In the genomic region with DNA sequence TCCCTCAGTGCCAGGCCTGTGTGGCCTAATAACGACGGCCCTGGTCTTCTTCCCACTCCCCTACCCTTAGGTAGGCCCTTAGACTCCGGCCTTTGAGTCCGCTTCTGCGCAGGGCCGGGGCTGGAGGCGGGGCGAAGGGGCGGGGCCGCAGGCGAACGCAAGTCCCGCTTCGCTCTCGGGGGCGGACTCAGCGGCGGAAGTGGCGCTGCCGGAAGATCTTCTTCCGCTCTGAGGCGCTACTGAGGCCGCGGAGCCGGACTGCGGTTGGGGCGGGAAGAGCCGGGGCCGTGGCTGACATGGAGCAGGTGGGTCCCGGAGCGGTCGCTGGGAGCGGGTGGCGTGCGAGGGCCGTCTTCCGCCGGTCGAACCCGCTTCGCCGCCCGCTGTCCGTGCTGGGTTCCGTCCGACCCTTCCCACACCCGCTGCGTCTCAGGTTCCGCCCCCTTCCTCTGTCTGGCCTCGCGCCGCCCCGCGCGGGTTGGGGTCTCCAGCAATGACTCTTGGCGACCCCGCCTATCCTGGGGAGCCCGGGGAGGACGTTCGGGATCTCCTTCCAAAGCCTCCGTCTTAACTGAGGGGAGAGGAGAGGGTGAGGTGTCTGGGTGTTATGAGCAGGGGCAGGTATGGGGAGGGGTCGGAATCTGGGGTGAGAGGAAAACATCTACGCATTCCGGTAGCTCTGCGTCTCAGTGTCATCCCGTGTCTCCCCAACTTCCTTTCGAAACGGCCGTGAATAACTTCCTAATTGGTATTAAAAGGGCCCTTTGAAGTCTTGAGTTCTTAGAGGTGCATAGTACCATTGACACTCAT, we compare ENCODE assay signal across 8 cellular contexts. TPM values are rescaled to one million over a fixed set of nuclear protein-coding genes. Genes with fewer than 3 reads are reported as not detected.
DNase-seq lines count a peak whose midpoint lies in the region; ATAC-seq and TF ChIP-seq lines count a peak whose summit lies in the region.

TSS of gene STARD3 (plus strand) at position 218 of the 810 bp plus-strand sequence. CDS start 16,388 bp downstream, outside the sequence.

- H3K4me3 ChIP-seq in Panc1 (ENCODE audit: low read depth in 2 of 2, low read length in 2 of 2) (peak within 1 kb of the TSS; percentile 83), esophagus muscularis mucosa (peak within 1 kb of the TSS; percentile 78 to 95 (median 90))

- H3K27ac ChIP-seq in Panc1 (ENCODE audit: low read length) (peak within 1 kb of the TSS; percentile 91), esophagus muscularis mucosa (replicated peaks in 1 of 4) (peak within 1 kb of the TSS; percentile 83 to 90 (median 89))

- POLR2A ChIA-PET in Panc1 (lab: Charles Lee): no interaction called here

- no TSS peak for BruUV-seq in Panc1 (replicated peaks; lab: Mats Ljungman, UMichigan)

- CTCF ChIA-PET in Panc1 (lab: Charles Lee): no interaction called here

- ATAC-seq in GM21423 (IDR thresholded peaks at IDR 0.05; ENCODE audit: unreplicated experiment) (peak; percentile 68), Panc1 (peak; percentile 94)

- H3K9me3 ChIP-seq in Panc1 (ENCODE audit: control insufficient read depth, insufficient read depth, low read depth, low read length) (no peaks in the 10 kb centered on the region), esophagus muscularis mucosa (no peaks in the 10 kb centered on the region)

- H3K36me3 ChIP-seq in Panc1 (ENCODE audit: control insufficient read depth, insufficient read depth, low read length) (peaks cover 3% of the 10 kb centered on the region; the same call in 1 of the 2 replicates), esophagus muscularis mucosa (no peaks in the 10 kb centered on the region)

- intact Hi-C loops in Panc1 (cut with micrococcal nuclease; ENCODE audit: unreplicated experiment) (no loop called here), esophagus muscularis mucosa (cut with DNase I) (loop anchor here (5.0 kb wide), 2 partner anchors 90 to 115 kb away; no protein-coding TSS in a partner anchor)

- no peak for TF ChIP-seq EP300 in Ishikawa (IDR thresholded peaks at IDR 0.05; ENCODE audit: borderline replicate concordance)
- TF ChIP-seq EP300 in esophagus muscularis mucosa (IDR thresholded peaks at IDR 0.05): no peak

- H3K27me3 ChIP-seq in Panc1 (ENCODE audit: control insufficient read depth, insufficient read depth, low read length) (no peaks in the 10 kb centered on the region), esophagus muscularis mucosa (peaks cover 0 to 6% (median 0%) of the 10 kb centered on the region in 4 donors)

- TF ChIP-seq RAD21 in Ishikawa (IDR thresholded peaks at IDR 0.05; ENCODE audit: low read depth): no peak

- WGBS in esophagus muscularis mucosa: under 1% methylated on average over 36 of the region's 69 CpGs

- no peak for TF ChIP-seq CTCF in Panc1 (IDR thresholded peaks at IDR 0.05)
- peak in 2 of 3 experiments; percentile 17 to 23 for TF ChIP-seq CTCF in esophagus muscularis mucosa (IDR thresholded peaks at IDR 0.05)

- H3K4me1 ChIP-seq in Panc1 (ENCODE audit: control insufficient read depth, insufficient read depth, low read length): peaks cover 52% of the 10 kb centered on the region
- peaks cover 52 to 75% (median 66%) of the 10 kb centered on the region in 4 donors for H3K4me1 ChIP-seq in esophagus muscularis mucosa

- peak; percentile 6 for TF ChIP-seq POLR2A in esophagus muscularis mucosa (IDR thresholded peaks at IDR 0.05; ENCODE audit: low read depth)

- in situ Hi-C loops in Panc1 (cut with HindIII; ENCODE audit: low pct_unique_long_range_greater_than_20kb, low sequenced_read_pairs): no loop called here

- peak; percentile 99 for DNase-seq in D341Med (ENCODE audit: low spot score)
- no peak for DNase-seq in Panc1 (ENCODE audit: low read depth, low spot score)
- DNase-seq in activated T-cell treated with anti-CD3 and anti-CD28 coated beads, Interleukin-2, amount 50 U/mL, for 48 hours: peak; percentile 92 to 95
- DNase-seq in esophagus muscularis mucosa (ENCODE audit: extremely low spot score): peak; percentile 97
- peak; percentile 90 for DNase-seq in myocyte (ENCODE audit: low read depth)
- peak; percentile 87 for DNase-seq in stimulated activated CD8-positive, alpha-beta memory T cell treated with anti-CD3 and anti-CD28 coated beads, Interleukin-7, amount 100 ng/mL, for 24 hours (ENCODE audit: low read depth)

TF ChIP-seq in Ishikawa, 13 proteins besides CTCF, POLR2A, EP300 and RAD21:
- peak; percentile 68 for TF ChIP-seq TAF1 (IDR thresholded peaks at IDR 0.05; ENCODE audit: low read depth)
- no peak for TF ChIP-seq TEAD4 (IDR thresholded peaks at IDR 0.05)
- no peak for TF ChIP-seq NFIC (IDR thresholded peaks at IDR 0.05)
- no peak; the same call in 1 of the 2 replicates for TF ChIP-seq TCF12 (IDR thresholded peaks at IDR 0.05; ENCODE audit: low read depth)
- TF ChIP-seq CREB1 (IDR thresholded peaks at IDR 0.05; ENCODE audit: low read depth): no peak
- TF ChIP-seq EGR1 (IDR thresholded peaks at IDR 0.05): no peak
- TF ChIP-seq, protein P1, sequence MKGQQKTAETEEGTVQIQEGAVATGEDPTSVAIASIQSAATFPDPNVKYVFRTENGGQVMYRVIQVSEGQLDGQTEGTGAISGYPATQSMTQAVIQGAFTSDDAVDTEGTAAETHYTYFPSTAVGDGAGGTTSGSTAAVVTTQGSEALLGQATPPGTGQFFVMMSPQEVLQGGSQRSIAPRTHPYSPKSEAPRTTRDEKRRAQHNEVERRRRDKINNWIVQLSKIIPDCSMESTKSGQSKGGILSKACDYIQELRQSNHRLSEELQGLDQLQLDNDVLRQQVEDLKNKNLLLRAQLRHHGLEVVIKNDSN (IDR thresholded peaks at IDR 0.05): peak; percentile 33; the same call in 1 of the 2 replicates
- no peak for TF ChIP-seq CEBPB (IDR thresholded peaks at IDR 0.05)
- peak; percentile 93 for TF ChIP-seq ZBTB7A (IDR thresholded peaks at IDR 0.05; ENCODE audit: low read depth)
- no peak for TF ChIP-seq REST (IDR thresholded peaks at IDR 0.05; ENCODE audit: low read depth)
- TF ChIP-seq YY1 (IDR thresholded peaks at IDR 0.05; ENCODE audit: low read depth): no peak; the same call in 1 of the 2 replicates
- TF ChIP-seq, protein P2, sequence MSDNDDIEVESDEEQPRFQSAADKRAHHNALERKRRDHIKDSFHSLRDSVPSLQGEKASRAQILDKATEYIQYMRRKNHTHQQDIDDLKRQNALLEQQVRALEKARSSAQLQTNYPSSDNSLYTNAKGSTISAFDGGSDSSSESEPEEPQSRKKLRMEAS (IDR thresholded peaks at IDR 0.05): peak; percentile 64
- no peak for TF ChIP-seq FOXM1 (IDR thresholded peaks at IDR 0.05; ENCODE audit: borderline replicate concordance, low read depth)

RNA-seq across cellular contexts. Expression of gene STARD3, which starts in this region (rescaled TPM):
- total RNA-seq in Panc1 (2021; ENCODE audit: unreplicated experiment) (44.8 TPM), esophagus muscularis mucosa (10 to 100 TPM; 27.5 to 47.3 (median 38.6) TPM), myocyte (34.9 and 36.9 TPM in 2 replicates)
- 61.7 TPM for polyA plus RNA-seq in Panc1 (2012; ENCODE audit: insufficient read length)
- 55.8 TPM for polyA plus RNA-seq in myocyte (2012)
